In the genomic region with DNA sequence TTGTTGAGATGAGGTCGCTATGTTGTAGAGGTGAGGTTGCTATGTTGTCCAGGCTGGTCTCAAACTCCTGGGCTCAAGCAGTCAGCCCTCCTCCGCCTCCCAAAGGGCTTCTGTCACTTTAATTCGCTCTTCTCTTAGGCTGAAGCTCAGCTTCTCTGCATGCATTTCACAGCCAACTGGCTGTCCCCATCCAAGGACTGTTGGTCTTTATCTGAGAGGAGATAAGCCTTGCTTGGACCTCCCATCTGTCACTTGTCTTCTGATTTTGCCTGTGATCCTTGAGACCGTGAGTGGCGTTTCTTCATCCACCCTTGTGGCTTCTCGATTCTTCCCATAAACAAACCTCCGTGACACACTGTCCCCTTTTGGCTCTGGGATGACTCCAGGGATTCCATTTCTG, we compare ENCODE assay signal across 1 cellular context.
TF ChIP-seq lines count a peak whose summit lies in the region.

No MANE protein-coding gene starts in this region.

TF ChIP-seq in K562, 482 proteins besides CTCF, POLR2A, EP300 and RAD21 (continued from another document):
- no peak for TF ChIP-seq AFF1 (IDR thresholded peaks at IDR 0.05; ENCODE audit: low read depth in 1 of 2, partially characterized antibody in 2 of 2)
- TF ChIP-seq CHD7 (IDR thresholded peaks at IDR 0.05; ENCODE audit: low read depth, low read length): no peak
- no peak for TF ChIP-seq FOSL1 (tag; conservative IDR thresholded peaks at IDR 0.05)
- no peak for TF ChIP-seq PHTF2 (CRISPR knock-in tag; IDR thresholded peaks at IDR 0.05)
- no peak for TF ChIP-seq SMAD4 (CRISPR knock-in tag; conservative IDR thresholded peaks at IDR 0.05)
- no peak for TF ChIP-seq CHCHD3 (CRISPR knock-in tag; IDR thresholded peaks at IDR 0.05)
- no peak for TF ChIP-seq ZNF551 (CRISPR knock-in tag; IDR thresholded peaks at IDR 0.05)
